In the genomic region with DNA sequence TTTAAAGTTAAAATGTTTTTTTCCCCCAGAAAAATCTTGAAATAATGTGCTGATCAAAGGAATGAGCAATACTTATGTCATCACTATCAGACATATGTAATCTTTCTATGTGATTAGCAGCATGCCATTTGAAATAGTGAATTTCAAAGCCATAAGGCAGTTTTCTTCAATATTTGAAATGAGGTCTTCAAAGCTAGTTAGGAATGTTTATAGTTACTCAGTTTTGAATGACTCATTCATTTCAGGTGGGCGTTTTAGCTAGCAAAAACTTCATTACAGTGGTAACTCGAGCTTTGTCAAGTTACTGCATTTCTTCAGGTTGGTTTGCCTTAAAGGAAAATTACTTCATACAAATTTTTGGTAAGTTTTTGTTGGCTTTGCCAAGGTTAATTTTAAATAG, we compare ENCODE assay signal across 29 cellular contexts.
A peak's percentile ranks its signal among the peaks of the same experiment; 100 is the strongest.
DNase-seq lines count a peak whose midpoint lies in the region; ATAC-seq, FAIRE-seq and TF ChIP-seq lines count a peak whose summit lies in the region.
"Had no signal": no experiment of that assay in that cellular context is flagged by ENCODE, and none has a peak within 500 bp of the region (broad histone marks: within the 10 kb centered on the region; RNA-seq: fewer than 3 reads in every experiment).

No MANE protein-coding gene starts in this region.

- TF ChIP-seq CTCF in MCF 10A (IDR thresholded peaks at IDR 0.05; ENCODE audit: unreplicated experiment) (no peak), breast epithelium (IDR thresholded peaks at IDR 0.05) (no peak), astrocyte (IDR thresholded peaks at IDR 0.05; ENCODE audit: insufficient read depth, low read depth, low read length) (no peak), kidney epithelial cell (IDR thresholded peaks at IDR 0.05; ENCODE audit: insufficient read depth, low read length, poor library complexity, severe bottlenecking) (no peak)

- H2AFZ ChIP-seq in astrocyte (ENCODE audit: low read depth, low read length): no peak overlapping the region

- H3K27me3 ChIP-seq in breast epithelium (peaks cover 0 to 12% of the 10 kb centered on the region in 2 donors), astrocyte (ENCODE audit: insufficient read depth, low read length) (no peaks in the 10 kb centered on the region), kidney epithelial cell (ENCODE audit: control insufficient read depth, insufficient read depth, low read length) (no peaks in the 10 kb centered on the region)
- H3K27me3 ChIP-seq: BLaER1 had no signal

- H3K4me1 ChIP-seq in breast epithelium (no peaks in the 10 kb centered on the region), astrocyte (ENCODE audit: insufficient read depth, low read length) (peaks cover 7% of the 10 kb centered on the region)
- H3K4me1 ChIP-seq: BLaER1 had no signal

- no peaks in the 10 kb centered on the region for H4K20me1 ChIP-seq in astrocyte (ENCODE audit: insufficient read depth, low read length)
- H4K20me1 ChIP-seq: BLaER1 had no signal

- H3K4me3 ChIP-seq in breast epithelium (no peak overlapping the region), astrocyte (ENCODE audit: insufficient read depth, low read depth, low read length) (no peak overlapping the region), kidney epithelial cell (ENCODE audit: low read depth, low read length) (no peak overlapping the region)
- H3K4me3 ChIP-seq: BLaER1, GM12878, SK-N-MC had no signal

- H3K27ac ChIP-seq in breast epithelium: no peak overlapping the region
- no peak overlapping the region for H3K27ac ChIP-seq in astrocyte (ENCODE audit: low read depth, low read length)
- H3K27ac ChIP-seq: 22Rv1, BLaER1, HL-60, SK-N-MC had no signal

- POLR2A ChIA-PET in MCF 10A (lab: Yijun Ruan, JAX): no interaction called here

- no peaks in the 10 kb centered on the region for H3K79me2 ChIP-seq in astrocyte (ENCODE audit: insufficient read depth, low read length)

- no peak for TF ChIP-seq POLR2A in breast epithelium (IDR thresholded peaks at IDR 0.05)

- FAIRE-seq in astrocyte (lab: Jason Lieb, UNC): peak; percentile 72
- no peak for FAIRE-seq in frontal cortex (lab: Jason Lieb, UNC)
- FAIRE-seq: GM12878, HepG2 had no signal

- H3K36me3 ChIP-seq in breast epithelium (no peaks in the 10 kb centered on the region), astrocyte (ENCODE audit: insufficient read depth, low read length) (no peaks in the 10 kb centered on the region), kidney epithelial cell (ENCODE audit: control insufficient read depth, insufficient read depth, low read length) (no peaks in the 10 kb centered on the region)
- H3K36me3 ChIP-seq: BLaER1 had no signal

- intact Hi-C loops in MCF 10A (cut with micrococcal nuclease) (no loop called here), breast epithelium (cut with DNase I; ENCODE audit: low total_unique reads) (no loop called here)

- H3K27ac Mint-ChIP-seq in MCF 10A (ENCODE audit: low read depth, unreplicated experiment) (no peak overlapping the region), astrocyte (ENCODE audit: unreplicated experiment) (no peak overlapping the region)
- no peak overlapping the region for H3K27ac Mint-ChIP-seq in stimulated activated memory B cell treated with anti-CD40 and anti-IgM and Interleukin-4, amounts not matched to agents 10 μg/mL and 1 μg/mL and 100 μg/mL, for 72 hours
- H3K27ac Mint-ChIP-seq: CD4-positive, alpha-beta T cell; H9 had no signal

- CTCF ChIA-PET in MCF 10A (lab: Yijun Ruan, JAX): no interaction called here

- no peak for ATAC-seq in stimulated activated memory B cell treated with anti-CD40 and anti-IgM and Interleukin-4, amounts not matched to agents 10 μg/mL and 1 μg/mL and 100 μg/mL, for 72 hours
- ATAC-seq: GM12878, HepG2, PC-3 had no signal

- H3K4me3 Mint-ChIP-seq in MCF 10A (ENCODE audit: unreplicated experiment) (no peak overlapping the region), astrocyte (ENCODE audit: unreplicated experiment) (no peak overlapping the region)
- H3K4me3 Mint-ChIP-seq in stimulated activated memory B cell treated with anti-CD40 and anti-IgM and Interleukin-4, amounts not matched to agents 10 μg/mL and 1 μg/mL and 100 μg/mL, for 72 hours: no peak overlapping the region
- H3K4me3 Mint-ChIP-seq: CD4-positive, alpha-beta T cell; H9 had no signal

- H3K9ac ChIP-seq in astrocyte (ENCODE audit: low read length): no peak overlapping the region
- H3K9ac ChIP-seq: BLaER1 had no signal

- H3K9me3 ChIP-seq in breast epithelium (no peaks in the 10 kb centered on the region), astrocyte (ENCODE audit: insufficient read depth, low read depth, low read length) (no peaks in the 10 kb centered on the region)

- no peaks in the 10 kb centered on the region for H3K9me3 Mint-ChIP-seq in MCF 10A (ENCODE audit: unreplicated experiment)
- H3K9me3 Mint-ChIP-seq in astrocyte (ENCODE audit: unreplicated experiment): peaks cover 1% of the 10 kb centered on the region
- peaks cover 3% of the 10 kb centered on the region for H3K9me3 Mint-ChIP-seq in stimulated activated memory B cell treated with anti-CD40 and anti-IgM and Interleukin-4, amounts not matched to agents 10 μg/mL and 1 μg/mL and 100 μg/mL, for 72 hours
- H3K9me3 Mint-ChIP-seq: CD4-positive, alpha-beta T cell; H9 had no signal

- H3K27me3 Mint-ChIP-seq in MCF 10A (ENCODE audit: insufficient read depth, unreplicated experiment) (no peaks in the 10 kb centered on the region), astrocyte (ENCODE audit: low read depth, unreplicated experiment) (peaks cover 24% of the 10 kb centered on the region)
- H3K27me3 Mint-ChIP-seq in stimulated activated memory B cell treated with anti-CD40 and anti-IgM and Interleukin-4, amounts not matched to agents 10 μg/mL and 1 μg/mL and 100 μg/mL, for 72 hours: peaks cover 36% of the 10 kb centered on the region

- peak; percentile 37 for DNase-seq in MCF 10A (ENCODE audit: unreplicated experiment)
- no peak for DNase-seq in breast epithelium (ENCODE audit: low spot score in 2 of 2)
- DNase-seq in astrocyte (ENCODE audit: low read depth): peak; percentile 70
- peak; percentile 29 for DNase-seq in kidney epithelial cell (ENCODE audit: low read depth)
- no peak for DNase-seq in effector CD4-positive, alpha-beta T cell
- DNase-seq in activated effector memory CD4-positive, alpha-beta T cell treated with Interleukin-2 at 50 U/mL for 16 hours: no peak
- DNase-seq in frontal cortex (ENCODE audit: low spot score in 2 of 2): no peak
- DNase-seq: ACHN; CD4-positive, alpha-beta T cell; COR-L47; DMS79; H9; KBM-7; NCI-H1105 treated with DMSO at 0.1 percent for 48 hours; NCI-H1694; NCI-H2081; NCI-H2171; NCI-H446; NCI-H526; PC-3; RPMI8226; SHP77 treated with DMSO at 0.1 percent for 48 hours had no signal

- H3K36me3 Mint-ChIP-seq in MCF 10A (ENCODE audit: insufficient read depth, unreplicated experiment) (peaks cover 6% of the 10 kb centered on the region), astrocyte (ENCODE audit: low read depth, unreplicated experiment) (no peaks in the 10 kb centered on the region)
- no peaks in the 10 kb centered on the region for H3K36me3 Mint-ChIP-seq in stimulated activated memory B cell treated with anti-CD40 and anti-IgM and Interleukin-4, amounts not matched to agents 10 μg/mL and 1 μg/mL and 100 μg/mL, for 72 hours

- H3K4me2 ChIP-seq in astrocyte (ENCODE audit: low read length): no peak overlapping the region
- H3K4me2 ChIP-seq: BLaER1 had no signal

- no peaks in the 10 kb centered on the region for H3K4me1 Mint-ChIP-seq in MCF 10A (ENCODE audit: insufficient read depth, unreplicated experiment)
- peaks cover 5% of the 10 kb centered on the region for H3K4me1 Mint-ChIP-seq in astrocyte (ENCODE audit: low read depth, unreplicated experiment)
- peaks cover 5% of the 10 kb centered on the region for H3K4me1 Mint-ChIP-seq in stimulated activated memory B cell treated with anti-CD40 and anti-IgM and Interleukin-4, amounts not matched to agents 10 μg/mL and 1 μg/mL and 100 μg/mL, for 72 hours

- BruUV-seq in MCF 10A (replicated peaks; lab: Mats Ljungman, UMichigan): no TSS peak

Comparison
In these comparisons a context has a peak if more than half of its experiments do, and no peak if none do; other contexts are left out.
1. DNase-seq: peak in MCF 10A (single experiment), astrocyte (single experiment) and kidney epithelial cell (single experiment); none in breast epithelium (0 of 2), effector CD4-positive, alpha-beta T cell (single experiment), activated effector memory CD4-positive, alpha-beta T cell treated with Interleukin-2 at 50 U/mL for 16 hours (single experiment) and frontal cortex (0 of 2).